10 cellular contexts compared by ENCODE assay signal in genomic region chr2:197431858-197432257, GRCh38. TPM values are rescaled to one million over a fixed set of nuclear protein-coding genes. Genes with fewer than 3 reads are reported as not detected.
DNase-seq lines count a peak whose midpoint lies in the region; ATAC-seq, FAIRE-seq and TF ChIP-seq lines count a peak whose summit lies in the region.
"Had no signal": no experiment of that assay in that cellular context is flagged by ENCODE, and none has a peak within 500 bp of the region (broad histone marks: within the 10 kb centered on the region; RNA-seq: fewer than 3 reads in every experiment).

No MANE protein-coding gene starts in this region.

- no peaks in the 10 kb centered on the region for H3K27me3 ChIP-seq in GM23248 (replicated peaks; ENCODE audit: insufficient read depth)
- H3K27me3 ChIP-seq in HAP-1 (ENCODE audit: low read depth), result no peaks in the 10 kb centered on the region
- H3K27me3 ChIP-seq: adrenal gland had no signal

- TF ChIP-seq RAD21 in A549 (conservative IDR thresholded peaks at IDR 0.05 in 1 of 2, IDR thresholded peaks at IDR 0.05 in 1 of 2), result no peak

- no peak for TF ChIP-seq EP300 in A549 (IDR thresholded peaks at IDR 0.05)

- peaks cover 76% of the 10 kb centered on the region for H3K4me1 Mint-ChIP-seq in activated naive CD8-positive, alpha-beta T cell (ENCODE audit: low read depth)
- H3K4me1 Mint-ChIP-seq in memory B cell, result peaks cover 36% of the 10 kb centered on the region

- POLR2A ChIA-PET in A549 (lab: Yijun Ruan, JAX), result no interaction called here

- H3K9ac ChIP-seq in GM23248, result peak overlapping the region; percentile 24; the same call in 1 of the 2 replicates

- 85% methylated on average over 6 of the region's 6 CpGs for WGBS in A549 (ENCODE audit: missing lambda C conversion rate)
- WGBS in GM23248 (ENCODE audit: low coverage in 1 of 2, low lambda C conversion rate in 2 of 2, missing lambda C conversion rate in 2 of 2), 2 experiments, result 76 to 78% methylated on average over 6 of the region's 6 CpGs

- no peak overlapping the region for H2AFZ ChIP-seq in GM23248

- peaks cover 35% of the 10 kb centered on the region; the same call in 1 of the 2 replicates for H4K20me1 ChIP-seq in GM23248 (ENCODE audit: insufficient read depth)

- H3K4me1 ChIP-seq in A549 (peaks cover 36% of the 10 kb centered on the region; the same call in 2 of the 3 replicates), GM23248 (ENCODE audit: insufficient read depth) (peaks cover 37% of the 10 kb centered on the region), HAP-1 (peaks cover 30% of the 10 kb centered on the region)

- DNase-seq in A549 (ENCODE audit: low read depth in 1 of 2, low spot score in 1 of 2) (no peak), GM23248 (no peak), memory B cell (ENCODE audit: low spot score in 2 of 2) (no peak), ACHN (no peak), Ammon's horn (ENCODE audit: low spot score) (no peak), SK-N-DZ (ENCODE audit: low spot score) (no peak), HAP-1 (ENCODE audit: low spot score in 2 of 2) (no peak)
- DNase-seq: adrenal gland, NCI-H524 had no signal

- peak overlapping the region; percentile 96 for H3K27ac Mint-ChIP-seq in activated naive CD8-positive, alpha-beta T cell
- H3K27ac Mint-ChIP-seq in memory B cell, result peak overlapping the region; percentile 83

- H3K9me2 ChIP-seq in GM23248 (ENCODE audit: insufficient read depth), result no peaks in the 10 kb centered on the region

- no peak for TF ChIP-seq CTCF in A549 (IDR thresholded peaks at IDR 0.05)

- H3K9me3 ChIP-seq in A549 (no peaks in the 10 kb centered on the region), GM23248 (ENCODE audit: low read depth) (no peaks in the 10 kb centered on the region), HAP-1 (no peaks in the 10 kb centered on the region)
- H3K9me3 ChIP-seq: adrenal gland had no signal

- peaks cover 4% of the 10 kb centered on the region for H3K36me3 Mint-ChIP-seq in activated naive CD8-positive, alpha-beta T cell
- peaks cover 2% of the 10 kb centered on the region for H3K36me3 Mint-ChIP-seq in memory B cell

- no peaks in the 10 kb centered on the region for H3K36me3 ChIP-seq in GM23248 (ENCODE audit: low read depth)
- peaks cover 7% of the 10 kb centered on the region for H3K36me3 ChIP-seq in HAP-1 (replicated peaks)
- H3K36me3 ChIP-seq: adrenal gland had no signal

- peaks cover 36% of the 10 kb centered on the region; the same call in 1 of the 2 replicates for H3F3A ChIP-seq in GM23248 (ENCODE audit: insufficient read depth)

- CTCF ChIA-PET in A549 (lab: Yijun Ruan, JAX), result no interaction called here

- ATAC-seq in A549 (no peak), memory B cell (ENCODE audit: low read depth) (no peak)

- no peaks in the 10 kb centered on the region for H3K27me3 Mint-ChIP-seq in activated naive CD8-positive, alpha-beta T cell
- no peaks in the 10 kb centered on the region for H3K27me3 Mint-ChIP-seq in memory B cell

- in situ Hi-C loops in GM23248 (cut with MboI) (no loop called here), ACHN (cut with HindIII; ENCODE audit: low pct_ligation_motif_present, low pct_unique_long_range_greater_than_20kb, low sequenced_read_pairs) (no loop called here), HAP-1 (cut with MboI; ENCODE audit: low sequenced_read_pairs) (loop anchor here (10.0 kb wide), 1 partner anchor 273 kb away; the partner anchor contains the start of gene MARS2)

- H3K4me3 ChIP-seq in A549 (no peak overlapping the region), GM23248 (peak overlapping the region; percentile 82), HAP-1 (no peak overlapping the region)

- no peaks in the 10 kb centered on the region for H3K9me3 Mint-ChIP-seq in activated naive CD8-positive, alpha-beta T cell (ENCODE audit: low read depth)
- no peaks in the 10 kb centered on the region for H3K9me3 Mint-ChIP-seq in memory B cell

- peak overlapping the region; percentile 97 for H3K4me3 Mint-ChIP-seq in activated naive CD8-positive, alpha-beta T cell
- peak overlapping the region; percentile 69 for H3K4me3 Mint-ChIP-seq in memory B cell

- TF ChIP-seq POLR2A in A549 (IDR thresholded peaks at IDR 0.05; ENCODE audit: low read length), result no peak

- H3K79me2 ChIP-seq in GM23248 (ENCODE audit: insufficient read depth), result peaks cover 92% of the 10 kb centered on the region

- H3K4me2 ChIP-seq in A549, result peak overlapping the region; percentile 94
- H3K4me2 ChIP-seq in GM23248 (ENCODE audit: unreplicated experiment), result peak overlapping the region; percentile 96

- no peak overlapping the region for H3K27ac ChIP-seq in A549
- H3K27ac ChIP-seq in GM23248, result no peak overlapping the region

- FAIRE-seq in A549 (lab: Jason Lieb, UNC), result no peak

TF ChIP-seq in A549, 52 proteins besides CTCF, POLR2A, EP300 and RAD21:
- TF ChIP-seq HDAC2 (IDR thresholded peaks at IDR 0.05) (no peak), CEBPB (IDR thresholded peaks at IDR 0.05) (no peak), ATOH8 (CRISPR knock-in tag; IDR thresholded peaks at IDR 0.05; ENCODE audit: low read depth) (no peak)
- TF ChIP-seq, protein P1, sequence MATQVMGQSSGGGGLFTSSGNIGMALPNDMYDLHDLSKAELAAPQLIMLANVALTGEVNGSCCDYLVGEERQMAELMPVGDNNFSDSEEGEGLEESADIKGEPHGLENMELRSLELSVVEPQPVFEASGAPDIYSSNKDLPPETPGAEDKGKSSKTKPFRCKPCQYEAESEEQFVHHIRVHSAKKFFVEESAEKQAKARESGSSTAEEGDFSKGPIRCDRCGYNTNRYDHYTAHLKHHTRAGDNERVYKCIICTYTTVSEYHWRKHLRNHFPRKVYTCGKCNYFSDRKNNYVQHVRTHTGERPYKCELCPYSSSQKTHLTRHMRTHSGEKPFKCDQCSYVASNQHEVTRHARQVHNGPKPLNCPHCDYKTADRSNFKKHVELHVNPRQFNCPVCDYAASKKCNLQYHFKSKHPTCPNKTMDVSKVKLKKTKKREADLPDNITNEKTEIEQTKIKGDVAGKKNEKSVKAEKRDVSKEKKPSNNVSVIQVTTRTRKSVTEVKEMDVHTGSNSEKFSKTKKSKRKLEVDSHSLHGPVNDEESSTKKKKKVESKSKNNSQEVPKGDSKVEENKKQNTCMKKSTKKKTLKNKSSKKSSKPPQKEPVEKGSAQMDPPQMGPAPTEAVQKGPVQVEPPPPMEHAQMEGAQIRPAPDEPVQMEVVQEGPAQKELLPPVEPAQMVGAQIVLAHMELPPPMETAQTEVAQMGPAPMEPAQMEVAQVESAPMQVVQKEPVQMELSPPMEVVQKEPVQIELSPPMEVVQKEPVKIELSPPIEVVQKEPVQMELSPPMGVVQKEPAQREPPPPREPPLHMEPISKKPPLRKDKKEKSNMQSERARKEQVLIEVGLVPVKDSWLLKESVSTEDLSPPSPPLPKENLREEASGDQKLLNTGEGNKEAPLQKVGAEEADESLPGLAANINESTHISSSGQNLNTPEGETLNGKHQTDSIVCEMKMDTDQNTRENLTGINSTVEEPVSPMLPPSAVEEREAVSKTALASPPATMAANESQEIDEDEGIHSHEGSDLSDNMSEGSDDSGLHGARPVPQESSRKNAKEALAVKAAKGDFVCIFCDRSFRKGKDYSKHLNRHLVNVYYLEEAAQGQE (IDR thresholded peaks at IDR 0.05), result no peak

RNA-seq across cellular contexts. Expression of gene SF3B1, which starts 3.0 kb away (rescaled TPM):
- polyA plus RNA-seq in A549 (2011; rRNA removed), result 400 and 436 TPM in 2 replicates
- polyA plus RNA-seq in A549 (2012; cell fraction: cytosol; rRNA removed), result 63.0 and 72.3 TPM in 2 replicates
- 97.8 and 228 TPM in 2 replicates for polyA plus RNA-seq in A549 (2012; cell fraction: nucleus; rRNA removed)
- 165 to 167 TPM (median 166 TPM) in 3 replicates for polyA plus RNA-seq in A549 (2017; fragmentation: RNase III; extraction: RNeasy Plus Mini Kit Qiagen cat#74134 plus additional on column Dnase treatment)
- polyA minus RNA-seq in A549 (2011; rRNA and poly(A)+ RNA removed), result 144 and 230 TPM in 2 replicates
- 216 and 288 TPM in 2 replicates for total RNA-seq in GM23248 (2014; rRNA removed; shearing (Covaris generic))
- 146 and 196 TPM in 2 replicates for polyA plus RNA-seq in GM23248 (2016; fragmentation: Nextera tagmentation; extraction: Ambion mirVana)
- polyA plus RNA-seq in SK-N-DZ (2014; cell fraction: cytosol; rRNA removed), result 278 and 296 TPM in 2 replicates
- polyA plus RNA-seq in SK-N-DZ (2014; cell fraction: nucleus; rRNA removed), result 1,025 and 1,134 TPM in 2 replicates

RNA-seq across cellular contexts. Expression of gene COQ10B, which starts 21.5 kb away (rescaled TPM):
- 6.1 and 11.2 TPM in 2 replicates for polyA plus RNA-seq in A549 (2011; rRNA removed)
- 2.1 and 2.8 TPM in 2 replicates for polyA plus RNA-seq in A549 (2012; cell fraction: cytosol; rRNA removed)
- 0.76 and 1.9 TPM in 2 replicates for polyA plus RNA-seq in A549 (2012; cell fraction: nucleus; rRNA removed)
- 22.9 to 25.1 TPM (median 24.3 TPM) in 3 replicates for polyA plus RNA-seq in A549 (2017; fragmentation: RNase III; extraction: RNeasy Plus Mini Kit Qiagen cat#74134 plus additional on column Dnase treatment)
- polyA minus RNA-seq in A549 (2011; rRNA and poly(A)+ RNA removed), result 6.6 and 10.3 TPM in 2 replicates
- 40.4 and 44.1 TPM in 2 replicates for total RNA-seq in GM23248 (2014; rRNA removed; shearing (Covaris generic))
- 57.7 and 59.4 TPM in 2 replicates for polyA plus RNA-seq in GM23248 (2016; fragmentation: Nextera tagmentation; extraction: Ambion mirVana)
- 9.8 and 12.0 TPM in 2 replicates for polyA plus RNA-seq in SK-N-DZ (2014; cell fraction: cytosol; rRNA removed)
- polyA plus RNA-seq in SK-N-DZ (2014; cell fraction: nucleus; rRNA removed), result 1.6 and 3.1 TPM in 2 replicates
